ENCODE assay signal across 27 cellular contexts in genomic region chr14:67440513-67440912, GRCh38. TPM values are rescaled to one million over a fixed set of nuclear protein-coding genes. Genes with fewer than 3 reads are reported as not detected.
DNase-seq lines count a peak whose midpoint lies in the region.
"Had no signal": no experiment of that assay in that cellular context is flagged by ENCODE, and none has a peak within 500 bp of the region (broad histone marks: within the 10 kb centered on the region; RNA-seq: fewer than 3 reads in every experiment).

No MANE protein-coding gene starts in this region.

- no peak overlapping the region for H3K4me3 Mint-ChIP-seq in activated CD4-positive, alpha-beta memory T cell treated with anti-CD3 and anti-CD28 coated beads for 36 hours
- H3K4me3 Mint-ChIP-seq: activated naive CD8-positive, alpha-beta T cell treated with anti-CD3 and anti-CD28 coated beads for 36 hours; activated T-helper 17 cell treated with anti-CD3 and anti-CD28 coated beads, Interleukin-2, amount 50 U/mL, for 72 hours; memory B cell; naive thymus-derived CD4-positive, alpha-beta T cell; stimulated activated effector memory CD8-positive, alpha-beta T cell treated with anti-CD3 and anti-CD28 coated beads, Interleukin-12 subunit alpha, Interleukin-12 subunit beta, amount 100 ng/mL, for 72 hours had no signal

- H3K27me3 Mint-ChIP-seq in activated CD4-positive, alpha-beta memory T cell treated with anti-CD3 and anti-CD28 coated beads for 36 hours, result peaks cover 7% of the 10 kb centered on the region

- CTCF ChIA-PET in activated CD4-positive, alpha-beta memory T cell treated with anti-CD3 and anti-CD28 coated beads for 36 hours (lab: Charles Lee), result interaction anchor here (5.3 kb wide), 1 partner anchor 14 kb away, joined by 23 read pairs; no protein-coding TSS in a partner anchor

- DNase-seq in COLO668 (lab: John Stamatoyannopoulos, UW; ENCODE audit: unreplicated experiment) (peak; percentile 61), G401 (ENCODE audit: low spot score) (peak; percentile 24), NCI-H774 (lab: John Stamatoyannopoulos, UW) (peak; percentile 10), mucosa of gallbladder (ENCODE audit: low spot score) (peak; percentile 75), UCSD-AML1 (lab: John Stamatoyannopoulos, UW; ENCODE audit: unreplicated experiment) (no peak), NAMALWA (ENCODE audit: low spot score) (no peak)
- DNase-seq in activated CD4-positive, alpha-beta memory T cell treated with anti-CD3 and anti-CD28 coated beads for 36 hours, result no peak
- DNase-seq in activated naive CD4-positive, alpha-beta T cell treated with Interleukin-2 at 50 U/mL for 16 hours, result no peak
- DNase-seq: activated CD4-positive, alpha-beta T cell treated with anti-CD3 and anti-CD28 coated beads, Interleukin-2, amount 50 U/mL, for 1 hour; activated CD8-positive, alpha-beta memory T cell treated with anti-CD3 and anti-CD28 coated beads, Interleukin-2, amount 50 U/mL, for 4 hours; activated naive CD8-positive, alpha-beta T cell treated with anti-CD3 and anti-CD28 coated beads for 36 hours; Caco-2; dorsolateral prefrontal cortex; glutamatergic neuron; kidney glomerular epithelial cell; naive thymus-derived CD4-positive, alpha-beta T cell; NCI-H1105; NCI-H2081; NCI-H526; occipital lobe; spleen; stimulated activated CD4-positive, alpha-beta T cell treated with anti-CD3 and anti-CD28 coated beads, Interleukin-2, amount 100 ng/mL, for 48 hours; substantia nigra; WERI-Rb-1 had no signal

- H3K4me1 Mint-ChIP-seq in activated CD4-positive, alpha-beta memory T cell treated with anti-CD3 and anti-CD28 coated beads for 36 hours (ENCODE audit: low read depth), result no peaks in the 10 kb centered on the region
- H3K4me1 Mint-ChIP-seq: activated naive CD8-positive, alpha-beta T cell treated with anti-CD3 and anti-CD28 coated beads for 36 hours; activated T-helper 17 cell treated with anti-CD3 and anti-CD28 coated beads, Interleukin-2, amount 50 U/mL, for 72 hours; memory B cell; naive thymus-derived CD4-positive, alpha-beta T cell; stimulated activated effector memory CD8-positive, alpha-beta T cell treated with anti-CD3 and anti-CD28 coated beads, Interleukin-12 subunit alpha, Interleukin-12 subunit beta, amount 100 ng/mL, for 72 hours had no signal

- no peaks in the 10 kb centered on the region for H3K9me3 Mint-ChIP-seq in activated CD4-positive, alpha-beta memory T cell treated with anti-CD3 and anti-CD28 coated beads for 36 hours
- H3K9me3 Mint-ChIP-seq: activated naive CD8-positive, alpha-beta T cell treated with anti-CD3 and anti-CD28 coated beads for 36 hours; activated T-helper 17 cell treated with anti-CD3 and anti-CD28 coated beads, Interleukin-2, amount 50 U/mL, for 72 hours; memory B cell; naive thymus-derived CD4-positive, alpha-beta T cell; stimulated activated effector memory CD8-positive, alpha-beta T cell treated with anti-CD3 and anti-CD28 coated beads, Interleukin-12 subunit alpha, Interleukin-12 subunit beta, amount 100 ng/mL, for 72 hours had no signal

- no peak overlapping the region for H3K27ac Mint-ChIP-seq in activated CD4-positive, alpha-beta memory T cell treated with anti-CD3 and anti-CD28 coated beads for 36 hours
- H3K27ac Mint-ChIP-seq: activated naive CD8-positive, alpha-beta T cell treated with anti-CD3 and anti-CD28 coated beads for 36 hours; activated T-helper 17 cell treated with anti-CD3 and anti-CD28 coated beads, Interleukin-2, amount 50 U/mL, for 72 hours; memory B cell; naive thymus-derived CD4-positive, alpha-beta T cell; stimulated activated effector memory CD8-positive, alpha-beta T cell treated with anti-CD3 and anti-CD28 coated beads, Interleukin-12 subunit alpha, Interleukin-12 subunit beta, amount 100 ng/mL, for 72 hours had no signal

- intact Hi-C loops in activated CD4-positive, alpha-beta memory T cell treated with anti-CD3 and anti-CD28 coated beads for 36 hours (cut with micrococcal nuclease), result no loop called here

- no peaks in the 10 kb centered on the region for H3K36me3 Mint-ChIP-seq in activated CD4-positive, alpha-beta memory T cell treated with anti-CD3 and anti-CD28 coated beads for 36 hours
- H3K36me3 Mint-ChIP-seq: activated naive CD8-positive, alpha-beta T cell treated with anti-CD3 and anti-CD28 coated beads for 36 hours; memory B cell; naive thymus-derived CD4-positive, alpha-beta T cell; stimulated activated effector memory CD8-positive, alpha-beta T cell treated with anti-CD3 and anti-CD28 coated beads, Interleukin-12 subunit alpha, Interleukin-12 subunit beta, amount 100 ng/mL, for 72 hours had no signal

- POLR2A ChIA-PET in activated CD4-positive, alpha-beta memory T cell treated with anti-CD3 and anti-CD28 coated beads for 36 hours (lab: Charles Lee), result no interaction called here

- in situ Hi-C loops in G401 (cut with HindIII; ENCODE audit: low sequenced_read_pairs), result no loop called here

RNA-seq across cellular contexts. Expression of gene PLEK2, which starts 28.5 kb away (rescaled TPM):
- total RNA-seq in G401 (2014; rRNA removed; shearing (Covaris generic)), result 0.80 and 1.3 TPM in 2 replicates
- total RNA-seq in mucosa of gallbladder, result 10.5 TPM
- 1 to 10 TPM; 2.6 to 4.1 TPM for total RNA-seq in activated CD4-positive, alpha-beta memory T cell treated with anti-CD3 and anti-CD28 coated beads for 36 hours

RNA-seq across cellular contexts. Expression of gene TMEM229B, which starts 48.0 kb away (rescaled TPM):
- 0.18 and 0.41 TPM in 2 replicates for total RNA-seq in G401 (2014; rRNA removed; shearing (Covaris generic))
- total RNA-seq in mucosa of gallbladder, result 33.2 TPM
- 1 to 10 TPM in 1 of 2 experiments, under 1 TPM in 1; 0.93 to 1.1 TPM for total RNA-seq in activated CD4-positive, alpha-beta memory T cell treated with anti-CD3 and anti-CD28 coated beads for 36 hours
- total RNA-seq: Caco-2 had no signal

Comparison
In these comparisons a context has a peak if more than half of its experiments do, and no peak if none do; other contexts are left out.
1. DNase-seq: peak in COLO668 (single experiment), G401 (single experiment), NCI-H774 (single experiment) and mucosa of gallbladder (single experiment); none in activated CD4-positive, alpha-beta memory T cell treated with anti-CD3 and anti-CD28 coated beads for 36 hours (single experiment), UCSD-AML1 (single experiment), activated naive CD4-positive, alpha-beta T cell treated with Interleukin-2 at 50 U/mL for 16 hours (single experiment) and NAMALWA (single experiment).
2. RNA of gene TMEM229B, which starts 48.0 kb away (total RNA-seq): 33.2 TPM in mucosa of gallbladder (single experiment); 0.93 to 1.1 TPM in activated CD4-positive, alpha-beta memory T cell treated with anti-CD3 and anti-CD28 coated beads for 36 hours and 0.18 to 0.41 TPM in G401; every median in the first group is over 10 times any median in the second.